In genomic region chr5:79418276-79418675, GRCh38 we compare ENCODE assay signal across 18 cellular contexts.
DNase-seq lines count a peak whose midpoint lies in the region; ATAC-seq, FAIRE-seq and TF ChIP-seq lines count a peak whose summit lies in the region.
"Had no signal": no experiment of that assay in that cellular context is flagged by ENCODE, and none has a peak within 500 bp of the region (broad histone marks: within the 10 kb centered on the region; RNA-seq: fewer than 3 reads in every experiment).

No MANE protein-coding gene starts in this region.

- intact Hi-C loops in kidney (cut with DNase I): no loop called here

- H3K27ac ChIP-seq in kidney (ENCODE audit: low read depth in 2 of 2, low read length in 2 of 2): no peak overlapping the region
- H3K27ac ChIP-seq: C4-2B, PC-9, RWPE1 had no signal

- H3K9ac ChIP-seq in kidney (ENCODE audit: low read length in 2 of 2): no peak overlapping the region

- peak; percentile 14 for DNase-seq in NCI-H1048 (lab: John Stamatoyannopoulos, UW)
- peak; percentile 60 for DNase-seq in astrocyte of the hippocampus (ENCODE audit: low read depth, low spot score)
- DNase-seq in fibroblast of mammary gland (ENCODE audit: low read depth): peak; percentile 5
- peak; percentile 74 for DNase-seq in retinal pigment epithelial cell (ENCODE audit: low read depth)
- DNase-seq in kidney: no peak
- no peak for DNase-seq in iPS-NIHi11 (ENCODE audit: low spot score)
- DNase-seq: AML-193, DMS79, HCEC 1CT, NCI-H1417 treated with DMSO at 0.1 percent for 48 hours, NCI-H187 treated with DMSO at 0.1 percent for 48 hours, NCI-H226, NCI-H524, PC-9 had no signal

- no peak for ATAC-seq in SK-N-SH treated with all-trans-retinoic acid at 6 μM for 48 hours
- ATAC-seq: K562 had no signal

- no peak for FAIRE-seq in kidney (lab: Jason Lieb, UNC)
- FAIRE-seq: K562 had no signal

- no peaks in the 10 kb centered on the region for H3K9me3 ChIP-seq in kidney (ENCODE audit: control insufficient read depth in 1 of 2, low read length in 2 of 2)

- H3K4me3 ChIP-seq in fibroblast of mammary gland (ENCODE audit: control insufficient read depth, low read depth, low read length): no peak overlapping the region
- no peak overlapping the region for H3K4me3 ChIP-seq in retinal pigment epithelial cell (ENCODE audit: low read length)
- H3K4me3 ChIP-seq in kidney (ENCODE audit: low read length in 2 of 2): no peak overlapping the region
- H3K4me3 ChIP-seq: K562, PC-9 had no signal

- TF ChIP-seq CTCF in fibroblast of mammary gland (conservative IDR thresholded peaks at IDR 0.05; ENCODE audit: control insufficient read depth, insufficient read depth, low read depth, low read length): no peak
- TF ChIP-seq CTCF in retinal pigment epithelial cell (conservative IDR thresholded peaks at IDR 0.05; ENCODE audit: low read depth, low read length): no peak
- TF ChIP-seq CTCF in kidney (IDR thresholded peaks at IDR 0.05; ENCODE audit: borderline replicate concordance, extremely low read depth, insufficient read depth): no peak

- no peaks in the 10 kb centered on the region for H3K36me3 ChIP-seq in kidney (ENCODE audit: control insufficient read depth in 1 of 2, insufficient read depth in 2 of 2, low read length in 2 of 2)

- H3K4me1 ChIP-seq in kidney (ENCODE audit: control insufficient read depth in 1 of 2, insufficient read depth in 1 of 2, low read depth in 1 of 2, low read length in 2 of 2): no peaks in the 10 kb centered on the region

TF ChIP-seq in SK-N-SH treated with all-trans-retinoic acid at 6 μM for 48 hours, 23 proteins besides CTCF, POLR2A, EP300 and RAD21:
- no peak for TF ChIP-seq RARB (CRISPR knock-in tag; IDR thresholded peaks at IDR 0.05)
- no peak for TF ChIP-seq ZFP3 (CRISPR knock-in tag; IDR thresholded peaks at IDR 0.05)
- no peak for TF ChIP-seq PATZ1 (CRISPR knock-in tag; IDR thresholded peaks at IDR 0.05; ENCODE audit: borderline replicate concordance)

Comparison
In these comparisons a context has a peak if more than half of its experiments do, and no peak if none do; other contexts are left out.
1. DNase-seq: peak in NCI-H1048 (single experiment), astrocyte of the hippocampus (single experiment), fibroblast of mammary gland (single experiment) and retinal pigment epithelial cell (single experiment); none in kidney (single experiment) and iPS-NIHi11 (single experiment).